ENCODE assay signal across 8 cellular contexts in the genomic region with DNA sequence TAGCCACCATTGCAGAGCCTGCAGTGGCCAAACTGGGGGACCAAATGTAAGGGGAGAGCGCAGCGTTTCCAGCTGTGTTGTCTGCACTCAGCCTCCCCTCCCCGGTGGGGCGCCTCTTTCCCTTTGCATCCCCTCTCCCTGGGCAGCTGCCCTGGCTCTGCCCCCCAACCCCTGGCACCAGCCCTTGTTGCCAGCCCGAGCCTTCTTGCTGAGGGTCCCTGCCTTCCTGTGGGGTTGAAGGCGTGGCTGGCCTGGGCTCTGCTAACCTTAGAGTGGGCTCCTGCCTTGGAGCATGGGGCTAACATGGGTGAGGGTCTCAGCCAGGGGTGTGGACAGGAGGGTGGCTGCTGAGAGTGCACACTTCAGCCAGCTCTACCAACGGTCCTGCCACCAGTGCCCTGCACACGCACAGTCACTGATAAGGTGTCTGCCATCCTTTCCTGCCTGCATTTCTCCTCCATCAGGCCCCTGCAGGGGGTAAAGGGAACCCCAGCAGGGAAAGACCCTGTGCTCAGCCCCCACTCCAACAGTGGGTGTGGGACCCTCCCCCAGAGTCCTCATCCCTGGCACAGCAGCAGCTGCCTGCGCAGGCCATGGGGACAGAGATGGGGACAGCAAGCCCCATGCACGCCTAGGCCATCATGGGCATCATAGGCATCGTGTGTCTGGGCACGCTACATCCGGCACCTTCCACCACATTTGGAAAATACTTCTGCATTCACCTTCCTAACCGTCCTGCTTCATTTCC.
"Had no signal": no experiment of that assay in that cellular context is flagged by ENCODE, and none has a peak within 500 bp of the region (broad histone marks: within the 10 kb centered on the region; RNA-seq: fewer than 3 reads in every experiment).

No MANE protein-coding gene starts in this region.

- H3K9me3 Mint-ChIP-seq: activated CD4-positive, alpha-beta memory T cell treated with anti-CD3 and anti-CD28 coated beads for 36 hours; natural killer cell; stimulated activated naive CD8-positive, alpha-beta T cell treated with anti-CD3 and anti-CD28 coated beads, Interleukin-15, amount 100 ng/mL, for 72 hours had no signal

- ATAC-seq: left lobe of liver, natural killer cell had no signal

- H3K9me3 ChIP-seq: heart right ventricle, thoracic aorta had no signal

- H3K4me1 Mint-ChIP-seq: natural killer cell; stimulated activated naive CD8-positive, alpha-beta T cell treated with anti-CD3 and anti-CD28 coated beads, Interleukin-15, amount 100 ng/mL, for 72 hours had no signal

- H3K36me3 Mint-ChIP-seq: natural killer cell had no signal

- H3K27me3 ChIP-seq: heart right ventricle had no signal

- H3K27ac Mint-ChIP-seq: activated CD4-positive, alpha-beta memory T cell treated with anti-CD3 and anti-CD28 coated beads for 36 hours; natural killer cell had no signal

- H3K27me3 Mint-ChIP-seq: activated CD4-positive, alpha-beta memory T cell treated with anti-CD3 and anti-CD28 coated beads for 36 hours; stimulated activated naive CD8-positive, alpha-beta T cell treated with anti-CD3 and anti-CD28 coated beads, Interleukin-15, amount 100 ng/mL, for 72 hours had no signal

- DNase-seq: activated CD4-positive, alpha-beta memory T cell treated with anti-CD3 and anti-CD28 coated beads for 36 hours; activated CD8-positive, alpha-beta memory T cell treated with anti-CD3 and anti-CD28 coated beads, Interleukin-2, amount 50 U/mL, for 48 hours; heart right ventricle; natural killer cell; stimulated activated CD4-positive, alpha-beta T cell treated with anti-CD3 and anti-CD28 coated beads, Interleukin-12 subunit alpha, Interleukin-12 subunit beta, amount 100 ng/mL, for 4 hours; stimulated activated naive CD8-positive, alpha-beta T cell treated with anti-CD3 and anti-CD28 coated beads, Interleukin-15, amount 100 ng/mL, for 72 hours had no signal

- H3K4me3 Mint-ChIP-seq: activated CD4-positive, alpha-beta memory T cell treated with anti-CD3 and anti-CD28 coated beads for 36 hours; natural killer cell; stimulated activated naive CD8-positive, alpha-beta T cell treated with anti-CD3 and anti-CD28 coated beads, Interleukin-15, amount 100 ng/mL, for 72 hours had no signal

- H3K4me3 ChIP-seq: heart right ventricle, thoracic aorta had no signal

- H3K27ac ChIP-seq: thoracic aorta had no signal
